27 cellular contexts compared by ENCODE assay signal in the genomic region with DNA sequence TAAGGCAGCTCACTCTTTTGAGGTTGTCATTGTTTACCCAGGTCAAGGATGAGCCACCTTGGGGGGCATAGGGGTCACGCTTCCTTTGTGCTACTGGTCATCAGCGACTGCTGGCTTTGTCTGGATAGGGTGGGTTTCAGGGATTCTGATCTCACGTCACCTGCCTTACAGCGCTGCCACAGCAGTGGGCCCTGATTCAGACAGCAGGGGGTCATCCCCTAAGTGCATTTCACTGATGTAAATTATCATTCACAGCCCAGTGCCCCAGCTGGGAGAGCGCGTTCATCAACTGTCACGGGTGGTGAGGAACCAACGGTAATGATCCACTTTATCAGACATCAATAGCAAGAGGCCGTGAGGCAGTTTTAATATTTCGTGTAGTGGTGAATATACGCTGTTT.
DNase-seq lines count a peak whose midpoint lies in the region; ATAC-seq and TF ChIP-seq lines count a peak whose summit lies in the region.
"Had no signal": no experiment of that assay in that cellular context is flagged by ENCODE, and none has a peak within 500 bp of the region (broad histone marks: within the 10 kb centered on the region; RNA-seq: fewer than 3 reads in every experiment).

No MANE protein-coding gene starts in this region.

- 0 out of 2 replicates have a peak overlapping the region, but pooled peaks have one; percentile 59 for H3K27ac ChIP-seq in GM23338 (ENCODE audit: low read depth)
- H3K27ac ChIP-seq: A549, BLaER1, esophagus squamous epithelium, thyroid gland had no signal

- H3K27me3 ChIP-seq in GM23338 (ENCODE audit: insufficient read depth), result no peaks in the 10 kb centered on the region
- H3K27me3 ChIP-seq: BLaER1, esophagus squamous epithelium, thyroid gland had no signal

- H3K4me1 Mint-ChIP-seq in GM23338 (peaks cover 53% of the 10 kb centered on the region), mesothelial cell of epicardium (peaks cover 47% of the 10 kb centered on the region)
- no peaks in the 10 kb centered on the region for H3K4me1 Mint-ChIP-seq in activated CD4-positive, alpha-beta T cell treated with anti-CD3 and anti-CD28 coated beads for 36 hours
- H3K4me1 Mint-ChIP-seq: activated CD4-positive, alpha-beta T cell treated with anti-CD3 and anti-CD28 coated beads, Interleukin-2, amount 10 ng/mL, durations not matched to agents 24 days and 14 days; memory B cell; stimulated activated naive CD8-positive, alpha-beta T cell treated with anti-CD3 and anti-CD28 coated beads, Interleukin-15, amount 100 ng/mL, for 72 hours had no signal

- intact Hi-C loops in activated CD4-positive, alpha-beta T cell treated with anti-CD3 and anti-CD28 coated beads for 36 hours (cut with DNase I, micrococcal nuclease), result no loop called here

- H3K4me3 Mint-ChIP-seq in GM23338 (no peak overlapping the region), mesothelial cell of epicardium (no peak overlapping the region)
- no peak overlapping the region for H3K4me3 Mint-ChIP-seq in activated CD4-positive, alpha-beta T cell treated with anti-CD3 and anti-CD28 coated beads for 36 hours
- H3K4me3 Mint-ChIP-seq: activated CD4-positive, alpha-beta T cell treated with anti-CD3 and anti-CD28 coated beads, Interleukin-2, amount 10 ng/mL, durations not matched to agents 24 days and 14 days; activated T-cell treated with anti-CD3 and anti-CD28 coated beads, Interleukin-2, amount 50 U/mL, for 4 hours; memory B cell; stimulated activated naive CD8-positive, alpha-beta T cell treated with anti-CD3 and anti-CD28 coated beads, Interleukin-15, amount 100 ng/mL, for 72 hours; T-helper 2 cell treated with Interferon-gamma antibody and Interleukin-4, amounts not matched to agents 5 μg/mL and 100 μg/mL, for 36 hours had no signal

- no peaks in the 10 kb centered on the region; the same call in 1 of the 2 replicates for H4K20me1 ChIP-seq in GM23338 (replicated peaks; ENCODE audit: insufficient read depth)
- H4K20me1 ChIP-seq: BLaER1 had no signal

- DNase-seq in GM23338 (ENCODE audit: low spot score) (peak; percentile 23), NCI-H128 (lab: John Stamatoyannopoulos, UW; ENCODE audit: unreplicated experiment) (peak; percentile 53), NCI-H748 (lab: John Stamatoyannopoulos, UW; ENCODE audit: unreplicated experiment) (peak; percentile 93), mesothelial cell of epicardium (ENCODE audit: low spot score in 2 of 2, unreplicated experiment in 2 of 2) (no peak), SKM-1 treated with dmso at 0.1 percent for 144 hours (lab: John Stamatoyannopoulos, UW; ENCODE audit: unreplicated experiment) (no peak)
- DNase-seq in stimulated activated CD8-positive, alpha-beta memory T cell treated with anti-CD3 and anti-CD28 coated beads, Interleukin-4, amount 100 ng/mL, for 48 hours, result no peak
- DNase-seq in activated CD4-positive, alpha-beta T cell treated with anti-CD3 and anti-CD28 coated beads for 36 hours, result no peak
- DNase-seq: activated CD4-positive, alpha-beta T cell treated with anti-CD3 and anti-CD28 coated beads, Interleukin-2, amount 10 ng/mL, durations not matched to agents 24 days and 14 days; activated gamma-delta T cell treated with Interleukin-2 at 50 U/mL for 16 hours; activated T-cell treated with anti-CD3 and anti-CD28 coated beads, Interleukin-2, amount 50 U/mL, for 4 hours; central memory CD4-positive, alpha-beta T cell; dermis blood vessel endothelial cell; esophagus squamous epithelium; foreskin melanocyte; HCEC 1CT; NCI-H187; NCI-H446 treated with DMSO at 0.1 percent for 48 hours; occipital lobe; PC-3; Right ventricle myocardium superior; stimulated activated naive CD8-positive, alpha-beta T cell treated with anti-CD3 and anti-CD28 coated beads, Interleukin-15, amount 100 ng/mL, for 72 hours; thyroid gland had no signal

- TF ChIP-seq CTCF in GM23338 (conservative IDR thresholded peaks at IDR 0.05; ENCODE audit: low read depth in 2 of 2), result no peak
- no peak for TF ChIP-seq CTCF in mesothelial cell of epicardium (IDR thresholded peaks at IDR 0.05; ENCODE audit: unreplicated experiment)

- no peaks in the 10 kb centered on the region for H3K27me3 Mint-ChIP-seq in GM23338 (ENCODE audit: insufficient read depth, low read depth, poor library complexity)
- H3K27me3 Mint-ChIP-seq in mesothelial cell of epicardium (ENCODE audit: low read depth), result no peaks in the 10 kb centered on the region
- H3K27me3 Mint-ChIP-seq in activated CD4-positive, alpha-beta T cell treated with anti-CD3 and anti-CD28 coated beads for 36 hours, result peaks cover 4% of the 10 kb centered on the region
- H3K27me3 Mint-ChIP-seq: memory B cell; stimulated activated naive CD8-positive, alpha-beta T cell treated with anti-CD3 and anti-CD28 coated beads, Interleukin-15, amount 100 ng/mL, for 72 hours had no signal

- H3K9me2 ChIP-seq in GM23338 (ENCODE audit: insufficient read depth), result no peaks in the 10 kb centered on the region

- ATAC-seq in GM23338 (peak; percentile 17), GM19351 (IDR thresholded peaks at IDR 0.05; ENCODE audit: unreplicated experiment) (no peak)
- ATAC-seq in activated CD4-positive, alpha-beta T cell treated with anti-CD3 and anti-CD28 coated beads for 36 hours, result no peak
- ATAC-seq: A549; activated T-cell treated with anti-CD3 and anti-CD28 coated beads, Interleukin-2, amount 50 U/mL, for 4 hours; PC-3; stimulated activated naive CD8-positive, alpha-beta T cell treated with anti-CD3 and anti-CD28 coated beads, Interleukin-15, amount 100 ng/mL, for 72 hours had no signal

- POLR2A ChIA-PET in activated CD4-positive, alpha-beta T cell treated with anti-CD3 and anti-CD28 coated beads for 36 hours (lab: Charles Lee), result no interaction called here

- no peaks in the 10 kb centered on the region for H3F3A ChIP-seq in GM23338 (replicated peaks; ENCODE audit: low read depth)

- H3K9me3 Mint-ChIP-seq in GM23338 (no peaks in the 10 kb centered on the region), mesothelial cell of epicardium (no peaks in the 10 kb centered on the region)
- H3K9me3 Mint-ChIP-seq in activated CD4-positive, alpha-beta T cell treated with anti-CD3 and anti-CD28 coated beads for 36 hours (ENCODE audit: low read depth), result no peaks in the 10 kb centered on the region
- H3K9me3 Mint-ChIP-seq: activated CD4-positive, alpha-beta T cell treated with anti-CD3 and anti-CD28 coated beads, Interleukin-2, amount 10 ng/mL, durations not matched to agents 24 days and 14 days; activated T-cell treated with anti-CD3 and anti-CD28 coated beads, Interleukin-2, amount 50 U/mL, for 4 hours; memory B cell; stimulated activated naive CD8-positive, alpha-beta T cell treated with anti-CD3 and anti-CD28 coated beads, Interleukin-15, amount 100 ng/mL, for 72 hours; T-helper 2 cell treated with Interferon-gamma antibody and Interleukin-4, amounts not matched to agents 5 μg/mL and 100 μg/mL, for 36 hours had no signal

- no peak overlapping the region for H2AFZ ChIP-seq in GM23338

- peaks cover 26% of the 10 kb centered on the region for H3K36me3 Mint-ChIP-seq in GM23338 (ENCODE audit: low read depth)
- peaks cover 37% of the 10 kb centered on the region for H3K36me3 Mint-ChIP-seq in mesothelial cell of epicardium
- no peaks in the 10 kb centered on the region for H3K36me3 Mint-ChIP-seq in activated CD4-positive, alpha-beta T cell treated with anti-CD3 and anti-CD28 coated beads for 36 hours (ENCODE audit: low read depth)

- peaks cover 47% of the 10 kb centered on the region for H3K4me1 ChIP-seq in GM23338 (ENCODE audit: insufficient read depth)
- H3K4me1 ChIP-seq: A549 had no signal

- H3K36me3 ChIP-seq in GM23338 (ENCODE audit: insufficient read depth), result 0 out of 2 replicates have a peak, but pooled peaks cover 10% of the 10 kb centered on the region
- H3K36me3 ChIP-seq: thyroid gland had no signal

- CTCF ChIA-PET in activated CD4-positive, alpha-beta T cell treated with anti-CD3 and anti-CD28 coated beads for 36 hours (lab: Charles Lee), result interaction anchor here (0.6 kb wide), 1 partner anchor 240 kb away, joined by 4 read pairs; no protein-coding TSS in a partner anchor

- no peak overlapping the region for H3K4me3 ChIP-seq in GM23338
- H3K4me3 ChIP-seq: A549, BLaER1, esophagus squamous epithelium, thyroid gland had no signal

- H3K79me2 ChIP-seq in GM23338 (replicated peaks; ENCODE audit: insufficient read depth), result no peaks in the 10 kb centered on the region

- H3K4me2 ChIP-seq in GM23338, result peak overlapping the region; percentile 59
- H3K4me2 ChIP-seq: A549, BLaER1 had no signal

- H3K27ac Mint-ChIP-seq in GM23338, result peak overlapping the region; percentile 83
- peak overlapping the region; percentile 41 for H3K27ac Mint-ChIP-seq in mesothelial cell of epicardium
- H3K27ac Mint-ChIP-seq in activated CD4-positive, alpha-beta T cell treated with anti-CD3 and anti-CD28 coated beads for 36 hours, result no peak overlapping the region
- H3K27ac Mint-ChIP-seq: activated CD4-positive, alpha-beta T cell treated with anti-CD3 and anti-CD28 coated beads, Interleukin-2, amount 10 ng/mL, durations not matched to agents 24 days and 14 days; memory B cell; stimulated activated naive CD8-positive, alpha-beta T cell treated with anti-CD3 and anti-CD28 coated beads, Interleukin-15, amount 100 ng/mL, for 72 hours; T-helper 2 cell treated with Interferon-gamma antibody and Interleukin-4, amounts not matched to agents 5 μg/mL and 100 μg/mL, for 36 hours had no signal

TF ChIP-seq in GM23338, 12 proteins besides CTCF, POLR2A, EP300 and RAD21 (continues in another document):
- TF ChIP-seq ZNF114 (CRISPR knock-in tag; IDR thresholded peaks at IDR 0.05), result no peak
- TF ChIP-seq, protein P1, sequence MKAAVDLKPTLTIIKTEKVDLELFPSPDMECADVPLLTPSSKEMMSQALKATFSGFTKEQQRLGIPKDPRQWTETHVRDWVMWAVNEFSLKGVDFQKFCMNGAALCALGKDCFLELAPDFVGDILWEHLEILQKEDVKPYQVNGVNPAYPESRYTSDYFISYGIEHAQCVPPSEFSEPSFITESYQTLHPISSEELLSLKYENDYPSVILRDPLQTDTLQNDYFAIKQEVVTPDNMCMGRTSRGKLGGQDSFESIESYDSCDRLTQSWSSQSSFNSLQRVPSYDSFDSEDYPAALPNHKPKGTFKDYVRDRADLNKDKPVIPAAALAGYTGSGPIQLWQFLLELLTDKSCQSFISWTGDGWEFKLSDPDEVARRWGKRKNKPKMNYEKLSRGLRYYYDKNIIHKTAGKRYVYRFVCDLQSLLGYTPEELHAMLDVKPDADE (IDR thresholded peaks at IDR 0.05), result no peak

Comparison
In these comparisons a context has a peak if more than half of its experiments do, and no peak if none do; other contexts are left out.
1. DNase-seq: peak in GM23338 (single experiment), NCI-H128 (single experiment) and NCI-H748 (single experiment); none in mesothelial cell of epicardium (0 of 2), SKM-1 treated with dmso at 0.1 percent for 144 hours (single experiment), stimulated activated CD8-positive, alpha-beta memory T cell treated with anti-CD3 and anti-CD28 coated beads, Interleukin-4, amount 100 ng/mL, for 48 hours (single experiment) and activated CD4-positive, alpha-beta T cell treated with anti-CD3 and anti-CD28 coated beads for 36 hours (single experiment).